In genomic region chr18:21192308-21192624, GRCh38 we compare ENCODE assay signal across 19 cellular contexts. TPM values are rescaled to one million over a fixed set of nuclear protein-coding genes. Genes with fewer than 3 reads are reported as not detected.
"Had no signal": no experiment of that assay in that cellular context is flagged by ENCODE, and none has a peak within 500 bp of the region (broad histone marks: within the 10 kb centered on the region; RNA-seq: fewer than 3 reads in every experiment).

No MANE protein-coding gene starts in this region.

- H3K27me3 ChIP-seq: breast epithelium, ovary, tibial artery had no signal

- H3K9me3 Mint-ChIP-seq: activated CD4-positive, alpha-beta memory T cell treated with anti-CD3 and anti-CD28 coated beads for 36 hours; activated naive CD4-positive, alpha-beta T cell treated with anti-CD3 and anti-CD28 coated beads for 36 hours; activated naive CD8-positive, alpha-beta T cell treated with anti-CD3 and anti-CD28 coated beads, Interleukin-2, amount 10 ng/mL, durations not matched to agents 7 days and 5 days; activated T-cell treated with anti-CD3 and anti-CD28 coated beads, Interleukin-2, amount 50 U/mL, for 72 hours; dendritic cell treated with granulocyte-macrophage colony-stimulating factor and Interleukin-4, amounts not matched to agents 40 ng/mL and 50 ng/mL, for 4 days; naive thymus-derived CD8-positive, alpha-beta T cell had no signal

- H3K9me3 ChIP-seq: breast epithelium, lower lobe of right lung, neutrophil, ovary, prostate gland, tibial artery had no signal

- H3K27ac Mint-ChIP-seq: activated CD4-positive, alpha-beta memory T cell treated with anti-CD3 and anti-CD28 coated beads for 36 hours; activated naive CD4-positive, alpha-beta T cell treated with anti-CD3 and anti-CD28 coated beads for 36 hours; activated naive CD8-positive, alpha-beta T cell treated with anti-CD3 and anti-CD28 coated beads, Interleukin-2, amount 10 ng/mL, durations not matched to agents 7 days and 5 days; activated T-cell treated with anti-CD3 and anti-CD28 coated beads, Interleukin-2, amount 50 U/mL, for 72 hours; dendritic cell treated with granulocyte-macrophage colony-stimulating factor and Interleukin-4, amounts not matched to agents 40 ng/mL and 50 ng/mL, for 4 days; naive thymus-derived CD8-positive, alpha-beta T cell; T-helper 17 cell had no signal

- H3K4me3 ChIP-seq: breast epithelium, lower lobe of right lung, ovary, prostate gland, tibial artery had no signal

- H3K4me3 Mint-ChIP-seq: activated CD4-positive, alpha-beta memory T cell treated with anti-CD3 and anti-CD28 coated beads for 36 hours; activated naive CD4-positive, alpha-beta T cell treated with anti-CD3 and anti-CD28 coated beads for 36 hours; activated naive CD8-positive, alpha-beta T cell treated with anti-CD3 and anti-CD28 coated beads, Interleukin-2, amount 10 ng/mL, durations not matched to agents 7 days and 5 days; activated T-cell treated with anti-CD3 and anti-CD28 coated beads, Interleukin-2, amount 50 U/mL, for 72 hours; dendritic cell treated with granulocyte-macrophage colony-stimulating factor and Interleukin-4, amounts not matched to agents 40 ng/mL and 50 ng/mL, for 4 days; naive thymus-derived CD8-positive, alpha-beta T cell; T-helper 17 cell had no signal

- H3K4me1 Mint-ChIP-seq: naive thymus-derived CD8-positive, alpha-beta T cell had no signal

- DNase-seq: activated CD4-positive, CD25-positive, alpha-beta regulatory T cell; activated effector memory CD4-positive, alpha-beta T cell treated with Interleukin-2 at 50 U/mL for 16 hours; activated naive CD8-positive, alpha-beta T cell treated with anti-CD3 and anti-CD28 coated beads, Interleukin-2, amount 10 ng/mL, durations not matched to agents 7 days and 5 days; effector memory CD4-positive, alpha-beta T cell; kidney; naive thymus-derived CD8-positive, alpha-beta T cell; stimulated activated naive CD4-positive, alpha-beta T cell treated with Interleukin-2 at 50 U/mL for 16 hours; T-helper 17 cell had no signal

- H3K36me3 ChIP-seq: breast epithelium, lower lobe of right lung, neutrophil, ovary, prostate gland, tibial artery had no signal

- H3K4me1 ChIP-seq: breast epithelium, lower lobe of right lung, prostate gland had no signal

- H3K36me3 Mint-ChIP-seq: activated CD4-positive, alpha-beta memory T cell treated with anti-CD3 and anti-CD28 coated beads for 36 hours; activated naive CD8-positive, alpha-beta T cell treated with anti-CD3 and anti-CD28 coated beads, Interleukin-2, amount 10 ng/mL, durations not matched to agents 7 days and 5 days; naive thymus-derived CD8-positive, alpha-beta T cell had no signal

- H3K27ac ChIP-seq: breast epithelium, foreskin keratinocyte, lower lobe of right lung, neutrophil, ovary, prostate gland, tibial artery had no signal

RNA-seq across cellular contexts. Expression of gene GREB1L, which starts 49.8 kb away (rescaled TPM):
- total RNA-seq: activated CD4-positive, alpha-beta memory T cell treated with anti-CD3 and anti-CD28 coated beads for 36 hours; activated naive CD4-positive, alpha-beta T cell treated with anti-CD3 and anti-CD28 coated beads for 36 hours; activated naive CD8-positive, alpha-beta T cell treated with anti-CD3 and anti-CD28 coated beads, Interleukin-2, amount 10 ng/mL, durations not matched to agents 7 days and 5 days; activated T-cell treated with anti-CD3 and anti-CD28 coated beads, Interleukin-2, amount 50 U/mL, for 72 hours; naive thymus-derived CD8-positive, alpha-beta T cell; T-helper 17 cell had no signal
